ENCODE assay signal across 8 cellular contexts in the genomic region with DNA sequence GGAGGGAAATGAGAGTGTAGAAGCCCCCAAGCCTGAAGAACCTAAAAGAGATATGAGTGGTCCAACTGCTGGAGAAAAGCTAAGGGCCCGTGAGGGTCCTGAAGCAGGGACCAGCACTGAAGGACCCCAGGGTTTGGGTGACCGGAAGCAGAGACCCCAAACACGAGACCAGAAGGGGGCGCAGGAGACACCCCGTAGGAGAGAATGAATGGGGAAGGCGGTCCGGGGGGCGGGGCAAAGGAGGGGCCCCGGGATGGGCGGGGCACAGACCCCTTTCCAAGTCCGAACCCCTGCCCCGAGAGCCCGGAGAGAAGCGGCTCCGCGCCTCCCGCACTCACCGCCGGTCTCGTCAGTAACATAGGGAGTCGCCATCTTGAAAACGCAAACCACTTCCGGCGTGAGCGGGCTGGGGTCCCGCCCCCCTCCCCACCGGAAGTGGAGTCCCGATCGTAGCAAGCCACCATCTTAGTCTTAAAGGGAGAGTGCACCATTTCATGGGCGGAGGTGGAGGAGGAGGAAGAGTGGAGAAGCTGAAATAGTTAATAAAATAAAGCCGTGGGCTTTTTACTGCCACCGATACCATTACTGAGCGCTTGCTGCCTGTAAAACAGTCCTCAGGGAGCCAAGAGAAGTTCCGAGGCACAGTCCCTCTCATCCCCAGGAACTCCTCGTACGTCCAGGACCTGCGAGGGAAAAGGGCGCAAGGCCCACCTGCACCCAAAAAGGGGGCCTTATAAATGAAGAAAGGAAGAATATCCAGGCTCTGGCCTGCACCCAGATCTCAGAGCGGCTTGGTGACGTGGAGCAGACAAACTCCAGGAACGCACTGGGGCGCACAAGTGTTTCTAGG.
DNase-seq lines count a peak whose midpoint lies in the region; ATAC-seq lines count a peak whose summit lies in the region.

No MANE protein-coding gene starts in this region.

- peak; percentile 94 for DNase-seq in AG20443 (ENCODE audit: low spot score)
- DNase-seq in NCI-H446 treated with DMSO at 0.1 percent for 48 hours (lab: John Stamatoyannopoulos, UW), result peak; percentile 89
- peak; percentile 80 for DNase-seq in activated CD4-positive, CD25-positive, alpha-beta regulatory T cell treated with anti-CD3 and anti-CD28 coated beads, Interleukin-2, amount 50 U/mL, for 72 hours
- DNase-seq in cerebellar nuclear complex (lab: John Stamatoyannopoulos, UW), result peak; percentile 25 to 50
- DNase-seq in kidney glomerular epithelial cell (lab: John Stamatoyannopoulos, UW), result peak; percentile 81
- peak; percentile 89 to 90 for DNase-seq in stimulated activated CD4-positive, alpha-beta T cell treated with anti-CD3 and anti-CD28 coated beads, Interleukin-15, amount 100 ng/mL, for 48 hours (ENCODE audit: low read depth in 2 of 2)

- ATAC-seq in GM19035 (IDR thresholded peaks at IDR 0.05; ENCODE audit: unreplicated experiment) (peak; percentile 43), HG03354 (IDR thresholded peaks at IDR 0.05; ENCODE audit: poor library complexity, severe bottlenecking, unreplicated experiment) (peak; percentile 50)

Comparison
In these comparisons a context has a peak if more than half of its experiments do, and no peak if none do; other contexts are left out.
1. Peak in every context shown above with its lines: DNase-seq and ATAC-seq.
2. DNase-seq: peak in every context shown above with its lines; median percentile 94 in AG20443; 90 in stimulated activated CD4-positive, alpha-beta T cell treated with anti-CD3 and anti-CD28 coated beads, Interleukin-15, amount 100 ng/mL, for 48 hours; 89 in NCI-H446 treated with DMSO at 0.1 percent for 48 hours; 81 in kidney glomerular epithelial cell; 80 in activated CD4-positive, CD25-positive, alpha-beta regulatory T cell treated with anti-CD3 and anti-CD28 coated beads, Interleukin-2, amount 50 U/mL, for 72 hours; 38 in cerebellar nuclear complex.